32 cellular contexts compared by ENCODE assay signal in genomic region chr2:159639071-159639470, GRCh38.
"Had no signal": no experiment of that assay in that cellular context is flagged by ENCODE, and none has a peak within 500 bp of the region (broad histone marks: within the 10 kb centered on the region; RNA-seq: fewer than 3 reads in every experiment).

No MANE protein-coding gene starts in this region.

- H3K4me1 ChIP-seq: ascending aorta, body of pancreas, breast epithelium had no signal

- H3K4me3 ChIP-seq: ascending aorta, body of pancreas, breast epithelium, K562, SJSA1 had no signal

- H3K4me1 Mint-ChIP-seq: activated CD4-positive, alpha-beta T cell treated with anti-CD3 and anti-CD28 coated beads, Interleukin-2, amount 10 ng/mL, durations not matched to agents 24 days and 14 days; activated naive CD4-positive, alpha-beta T cell treated with anti-CD3 and anti-CD28 coated beads, Interleukin-2, amount 50 U/mL, for 24 hours; activated naive CD8-positive, alpha-beta T cell treated with anti-CD3 and anti-CD28 coated beads, Interleukin-2, amount 10 ng/mL, durations not matched to agents 7 days and 5 days had no signal

- H3K9me3 Mint-ChIP-seq: activated CD4-positive, alpha-beta T cell treated with anti-CD3 and anti-CD28 coated beads, Interleukin-2, amount 10 ng/mL, durations not matched to agents 24 days and 14 days; activated T-helper 2 cell treated with anti-CD3 and anti-CD28 coated beads, Interferon-gamma antibody, Interleukin-2, Interleukin-4, amounts not matched to agents 10 μg/mL and 5 μg/mL and 100 μg/mL, durations not matched to agents 14 hours and 24 hours and 36 hours; T-helper 1 cell treated with Interleukin-12 subunit alpha and Interleukin-12 subunit beta and Interleukin-4 antibody, amounts not matched to agents 30 μg/mL and 1 μg/mL, for 36 hours; T-helper 2 cell treated with Interferon-gamma antibody and Interleukin-4, amounts not matched to agents 5 μg/mL and 100 μg/mL, for 36 hours had no signal

- H3K36me3 ChIP-seq: ascending aorta, breast epithelium, SJSA1 had no signal

- H3K9me3 ChIP-seq: body of pancreas, SJSA1 had no signal

- H3K4me3 Mint-ChIP-seq: activated CD4-positive, alpha-beta T cell treated with anti-CD3 and anti-CD28 coated beads, Interleukin-2, amount 10 ng/mL, durations not matched to agents 24 days and 14 days; activated CD8-positive, alpha-beta T cell treated with anti-CD3 and anti-CD28 coated beads, Interleukin-2, amount 10 ng/mL, durations not matched to agents 7 days and 5 days; activated naive CD4-positive, alpha-beta T cell treated with anti-CD3 and anti-CD28 coated beads, Interleukin-2, amount 50 U/mL, for 24 hours; activated naive CD8-positive, alpha-beta T cell treated with anti-CD3 and anti-CD28 coated beads, Interleukin-2, amount 10 ng/mL, durations not matched to agents 7 days and 5 days; activated T-cell treated with anti-CD3 and anti-CD28 coated beads, Interleukin-2, amount 50 U/mL, for 24 hours; T-helper 1 cell treated with Interleukin-12 subunit alpha and Interleukin-12 subunit beta and Interleukin-4 antibody, amounts not matched to agents 30 μg/mL and 1 μg/mL, for 36 hours; T-helper 2 cell treated with Interferon-gamma antibody and Interleukin-4, amounts not matched to agents 5 μg/mL and 100 μg/mL, for 36 hours had no signal

- H3K27ac Mint-ChIP-seq: activated CD4-positive, alpha-beta T cell treated with anti-CD3 and anti-CD28 coated beads, Interleukin-2, amount 10 ng/mL, durations not matched to agents 24 days and 14 days; activated CD8-positive, alpha-beta T cell treated with anti-CD3 and anti-CD28 coated beads, Interleukin-2, amount 10 ng/mL, durations not matched to agents 7 days and 5 days; activated naive CD8-positive, alpha-beta T cell treated with anti-CD3 and anti-CD28 coated beads, Interleukin-2, amount 10 ng/mL, durations not matched to agents 7 days and 5 days; activated T-cell treated with anti-CD3 and anti-CD28 coated beads, Interleukin-2, amount 50 U/mL, for 24 hours; activated T-helper 2 cell treated with anti-CD3 and anti-CD28 coated beads, Interferon-gamma antibody, Interleukin-2, Interleukin-4, amounts not matched to agents 10 μg/mL and 5 μg/mL and 100 μg/mL, durations not matched to agents 14 hours and 24 hours and 36 hours; T-helper 1 cell treated with Interleukin-12 subunit alpha and Interleukin-12 subunit beta and Interleukin-4 antibody, amounts not matched to agents 30 μg/mL and 1 μg/mL, for 36 hours; T-helper 2 cell treated with Interferon-gamma antibody and Interleukin-4, amounts not matched to agents 5 μg/mL and 100 μg/mL, for 36 hours had no signal

- H3K27me3 ChIP-seq: ascending aorta, body of pancreas, breast epithelium, SJSA1 had no signal

- H3K9ac ChIP-seq: SK-N-SH had no signal

- ATAC-seq: activated CD8-positive, alpha-beta T cell treated with anti-CD3 and anti-CD28 coated beads, Interleukin-2, amount 10 ng/mL, durations not matched to agents 7 days and 5 days; body of pancreas; K562; Panc1 had no signal

- H3K27me3 Mint-ChIP-seq: activated CD4-positive, alpha-beta T cell treated with anti-CD3 and anti-CD28 coated beads, Interleukin-2, amount 10 ng/mL, durations not matched to agents 24 days and 14 days; activated naive CD4-positive, alpha-beta T cell treated with anti-CD3 and anti-CD28 coated beads, Interleukin-2, amount 50 U/mL, for 24 hours; activated naive CD8-positive, alpha-beta T cell treated with anti-CD3 and anti-CD28 coated beads, Interleukin-2, amount 10 ng/mL, durations not matched to agents 7 days and 5 days; activated T-cell treated with anti-CD3 and anti-CD28 coated beads, Interleukin-2, amount 50 U/mL, for 24 hours had no signal

- DNase-seq: activated CD4-positive, alpha-beta T cell treated with anti-CD3 and anti-CD28 coated beads, Interleukin-2, amount 10 ng/mL, durations not matched to agents 24 days and 14 days; activated CD4-positive, alpha-beta T cell treated with anti-CD3 and anti-CD28 coated beads, Interleukin-2, amount 50 U/mL, for 48 hours; activated CD8-positive, alpha-beta T cell treated with anti-CD3 and anti-CD28 coated beads, Interleukin-2, amount 10 ng/mL, durations not matched to agents 7 days and 5 days; activated gamma-delta T cell; activated naive CD4-positive, alpha-beta T cell treated with Interleukin-2 at 50 U/mL for 16 hours; activated naive CD8-positive, alpha-beta T cell treated with anti-CD3 and anti-CD28 coated beads, Interleukin-2, amount 10 ng/mL, durations not matched to agents 7 days and 5 days; activated T-cell treated with anti-CD3 and anti-CD28 coated beads, Interleukin-2, amount 50 U/mL, for 24 hours; amygdala; body of pancreas; caudate nucleus; NCI-H1105 treated with DMSO at 0.1 percent for 48 hours; NCI-H1436; NCI-H1694; NCI-H1930; NCI-H2081 treated with DMSO at 0.1 percent for 48 hours; NCI-H226; NCI-H446 treated with DMSO at 0.1 percent for 48 hours; NCI-H524; NCI-H69; NCI-H82; SHP77 treated with DMSO at 0.1 percent for 48 hours; SK-N-SH had no signal

- FAIRE-seq: K562, TTC549 had no signal

- H3K36me3 Mint-ChIP-seq: activated naive CD8-positive, alpha-beta T cell treated with anti-CD3 and anti-CD28 coated beads, Interleukin-2, amount 10 ng/mL, durations not matched to agents 7 days and 5 days had no signal

- H3K27ac ChIP-seq: ascending aorta, body of pancreas, breast epithelium, SJSA1 had no signal

- H3K4me2 ChIP-seq: SK-N-SH had no signal
